8 cellular contexts compared by ENCODE assay signal in genomic region chr12:80778005-80778541, GRCh38.
DNase-seq lines count a peak whose midpoint lies in the region; TF ChIP-seq lines count a peak whose summit lies in the region.

No MANE protein-coding gene starts in this region.

- H3K4me3 ChIP-seq in GM12865 (ENCODE audit: low read depth, low read length): peak overlapping the region; percentile 43; the same call in 1 of the 2 replicates
- H3K4me3 ChIP-seq in HFF-Myc (replicated peaks; ENCODE audit: low read depth, low read length): no peak overlapping the region
- H3K4me3 ChIP-seq in fibroblast of mammary gland (ENCODE audit: control insufficient read depth, low read depth, low read length): no peak overlapping the region

- TF ChIP-seq CTCF in GM12865 (IDR thresholded peaks at IDR 0.05; ENCODE audit: insufficient read depth, low read depth, low read length, missing control alignments) (no peak), HFF-Myc (IDR thresholded peaks at IDR 0.05; ENCODE audit: low read depth, low read length, missing control alignments) (no peak), fibroblast of mammary gland (conservative IDR thresholded peaks at IDR 0.05; ENCODE audit: control insufficient read depth, insufficient read depth, low read depth, low read length) (no peak)

- in situ Hi-C loops in ACHN (cut with HindIII; ENCODE audit: low pct_ligation_motif_present, low pct_unique_long_range_greater_than_20kb, low sequenced_read_pairs): no loop called here

- DNase-seq in ACHN: peak; percentile 84
- peak; percentile 96 for DNase-seq in GM12865 (ENCODE audit: low read depth)
- peak; percentile 99 for DNase-seq in HFF-Myc (ENCODE audit: extremely low read depth, low read depth)
- DNase-seq in LHCN-M2 (ENCODE audit: low read depth): peak; percentile 93
- peak; percentile 66 for DNase-seq in SK-N-DZ (ENCODE audit: low spot score)
- DNase-seq in fibroblast of mammary gland (ENCODE audit: low read depth): peak; percentile 98
- peak; percentile 66 for DNase-seq in pulmonary artery endothelial cell (ENCODE audit: low read depth, low spot score)
- DNase-seq in activated CD4-positive, CD25-positive, alpha-beta regulatory T cell treated with anti-CD3 and anti-CD28 coated beads, Interleukin-2, amount 50 U/mL, for 72 hours: no peak
